Comparison of ENCODE assay signal across 7 cellular contexts in the genomic region with DNA sequence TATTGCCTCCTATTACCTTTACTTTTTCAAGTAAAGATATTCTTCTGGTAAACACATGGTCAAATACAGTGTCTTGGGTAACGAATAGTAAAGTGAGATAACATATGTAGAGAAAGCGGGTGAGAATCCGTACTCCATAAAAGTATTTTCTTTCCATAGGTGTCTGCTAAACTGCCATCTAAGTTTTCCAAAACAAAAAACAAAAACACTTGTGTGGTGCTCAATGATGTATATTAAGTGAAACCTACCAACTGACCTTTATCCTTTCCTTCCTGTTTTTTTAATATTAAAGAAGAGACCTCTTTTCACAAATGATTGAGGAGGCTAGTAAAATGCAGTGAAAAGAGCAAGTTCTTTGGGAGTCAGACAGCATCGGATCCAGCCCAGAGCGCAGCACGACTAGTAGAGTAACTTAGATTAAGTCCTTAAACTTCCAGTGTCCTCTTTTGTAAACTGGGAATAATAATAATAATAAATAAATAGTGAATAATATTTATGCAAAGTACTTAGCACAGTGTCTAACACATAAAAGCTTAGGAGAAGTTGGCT. TPM values are rescaled to one million over a fixed set of nuclear protein-coding genes. Genes with fewer than 3 reads are reported as not detected.
DNase-seq lines count a peak whose midpoint lies in the region; ATAC-seq lines count a peak whose summit lies in the region.

No MANE protein-coding gene starts in this region.

- peaks cover 24% of the 10 kb centered on the region for H3K4me1 ChIP-seq in Karpas-422 (ENCODE audit: low read length)
- peaks cover 4% of the 10 kb centered on the region for H3K4me1 ChIP-seq in ectodermal cell (ENCODE audit: control insufficient read depth, insufficient read depth, low read length)
- peaks cover 2 to 3% of the 10 kb centered on the region in 2 experiments for H3K4me1 ChIP-seq in trophoblast cell (ENCODE audit: control insufficient read depth in 1 of 2, insufficient read depth in 2 of 2, low read length in 2 of 2)

- H3K27me3 ChIP-seq in Karpas-422 (ENCODE audit: low read length) = no peaks in the 10 kb centered on the region
- H3K27me3 ChIP-seq in ectodermal cell (ENCODE audit: control insufficient read depth, insufficient read depth, low read length, poor library complexity, severe bottlenecking) = no peaks in the 10 kb centered on the region
- no peaks in the 10 kb centered on the region for H3K27me3 ChIP-seq in trophoblast cell (ENCODE audit: insufficient read depth, low read length)

- H3K79me2 ChIP-seq in Karpas-422 (ENCODE audit: low read length) = peaks cover 43% of the 10 kb centered on the region
- no peaks in the 10 kb centered on the region for H3K79me2 ChIP-seq in trophoblast cell (ENCODE audit: control insufficient read depth, insufficient read depth, low read length, poor library complexity)

- no peaks in the 10 kb centered on the region for H3K9me2 ChIP-seq in Karpas-422 (replicated peaks; ENCODE audit: insufficient read depth, low read length)

- no peak overlapping the region for H2BK5ac ChIP-seq in trophoblast cell (ENCODE audit: low read depth, low read length, poor library complexity)

- H3K27ac ChIP-seq in Karpas-422 (ENCODE audit: low read length) (no peak overlapping the region), ectodermal cell (ENCODE audit: insufficient read depth, low read depth, low read length, poor library complexity, severe bottlenecking) (no peak overlapping the region), trophoblast cell (ENCODE audit: low read depth, low read length) (no peak overlapping the region)

- H4K12ac ChIP-seq in trophoblast cell (ENCODE audit: low read depth, low read length) = no peak overlapping the region

- H3K18ac ChIP-seq in trophoblast cell (ENCODE audit: low read length) = no peak overlapping the region

- H3K14ac ChIP-seq in trophoblast cell (ENCODE audit: low read length) = no peak overlapping the region

- no peak for DNase-seq in Karpas-422
- no peak for DNase-seq in trophoblast cell
- no peak for DNase-seq in AG08396 (ENCODE audit: low spot score)
- no peak for DNase-seq in NCI-H2081 treated with DMSO at 0.1 percent for 48 hours (lab: John Stamatoyannopoulos, UW)

- H3K79me1 ChIP-seq in trophoblast cell (ENCODE audit: low read length) = peaks cover 3% of the 10 kb centered on the region

- H4K20me1 ChIP-seq in Karpas-422 (ENCODE audit: insufficient read depth, low read depth, low read length) = no peaks in the 10 kb centered on the region

- H3K36me3 ChIP-seq in Karpas-422 (ENCODE audit: insufficient read depth, low read length) (no peaks in the 10 kb centered on the region), ectodermal cell (ENCODE audit: control insufficient read depth, insufficient read depth, low read length) (no peaks in the 10 kb centered on the region), trophoblast cell (ENCODE audit: control insufficient read depth in 1 of 2, insufficient read depth in 2 of 2, low read length in 2 of 2) (no peaks in the 10 kb centered on the region)

- no peak overlapping the region for H2BK12ac ChIP-seq in trophoblast cell (ENCODE audit: low read length)

- H3K9ac ChIP-seq in Karpas-422 (ENCODE audit: low read length) = peak overlapping the region; percentile 77
- no peak overlapping the region for H3K9ac ChIP-seq in trophoblast cell (ENCODE audit: low read length)

- H3K23ac ChIP-seq in trophoblast cell (ENCODE audit: low read length) = no peak overlapping the region

- peak overlapping the region; percentile 92 for H4K8ac ChIP-seq in trophoblast cell (ENCODE audit: low read depth, low read length)

- H2BK120ac ChIP-seq in trophoblast cell (ENCODE audit: insufficient read depth, low read length, poor library complexity) = no peak overlapping the region

- peak overlapping the region; percentile 88 for H3K4me2 ChIP-seq in Karpas-422 (ENCODE audit: low read depth, low read length, poor library complexity, severe bottlenecking)
- peak overlapping the region; percentile 74 for H3K4me2 ChIP-seq in trophoblast cell (ENCODE audit: low read length)

- H2AK5ac ChIP-seq in trophoblast cell (ENCODE audit: low read length) = no peak overlapping the region

- ATAC-seq in GM21390 (IDR thresholded peaks at IDR 0.05; ENCODE audit: unreplicated experiment) (peak; percentile 2), HG02623 (IDR thresholded peaks at IDR 0.05; ENCODE audit: unreplicated experiment) (no peak)

- no peak overlapping the region for H4K91ac ChIP-seq in trophoblast cell (ENCODE audit: low read depth, low read length)

- H3K9me3 ChIP-seq in Karpas-422 (ENCODE audit: low read length) (no peaks in the 10 kb centered on the region), ectodermal cell (ENCODE audit: control insufficient read depth, low read length) (no peaks in the 10 kb centered on the region), trophoblast cell (ENCODE audit: insufficient read depth, low read depth, low read length) (no peaks in the 10 kb centered on the region)

- H3K4ac ChIP-seq in trophoblast cell (ENCODE audit: low read depth, low read length) = no peak overlapping the region

- H3K4me3 ChIP-seq in Karpas-422 (ENCODE audit: low read length) (peak overlapping the region; percentile 72), ectodermal cell (ENCODE audit: insufficient read depth, low read depth, low read length) (peak overlapping the region; percentile 93), trophoblast cell (ENCODE audit: low read depth, low read length) (no peak overlapping the region)

- H2AFZ ChIP-seq in Karpas-422 (ENCODE audit: low read length) (peak overlapping the region; percentile 38), trophoblast cell (ENCODE audit: insufficient read depth, low read length, poor library complexity) (peak overlapping the region; percentile 88)

- WGBS in ectodermal cell, 2 experiments = 48 to 57% methylated on average over 5 to 6 of the region's 6 CpGs
- WGBS in trophoblast cell (ENCODE audit: extremely low coverage, insufficient coverage, insufficient read length) = no CpG with 5 or more reads among the region's 6 CpGs

RNA-seq across cellular contexts. Expression of a gene that starts 0.4 kb away (rescaled TPM):
- 17.5 and 23.7 TPM in 2 replicates for total RNA-seq in Karpas-422 (2014; rRNA removed; shearing (Covaris generic); ENCODE audit: low replicate concordance)
- 22.0 TPM for polyA plus RNA-seq in ectodermal cell (2013, experiment 1 of 4)
- polyA plus RNA-seq in ectodermal cell (2013, experiment 2 of 4) = 21.9 TPM
- polyA plus RNA-seq in ectodermal cell (2013, experiment 3 of 4) = 14.3 TPM
- 13.7 TPM for polyA plus RNA-seq in ectodermal cell (2013, experiment 4 of 4)
- 8.1 and 8.2 TPM in 2 replicates for polyA plus RNA-seq in trophoblast cell (2013)
